ENCODE assay signal across 1 cellular context in genomic region chr6:1604347-1604990, GRCh38.
TF ChIP-seq lines count a peak whose summit lies in the region.

No MANE protein-coding gene starts in this region.

TF ChIP-seq in K562, 482 proteins besides CTCF, POLR2A, EP300 and RAD21 (continued from another document):
- peak; percentile 32; the same call in 1 of the 2 replicates for TF ChIP-seq E2F1 (CRISPR knock-in tag; IDR thresholded peaks at IDR 0.05)
- TF ChIP-seq E2F6 (IDR thresholded peaks at IDR 0.05; ENCODE audit: borderline replicate concordance in 1 of 2, extremely low read depth in 1 of 2, insufficient read depth in 1 of 2, insufficient read length in 1 of 2, low read depth in 1 of 2, low read length in 1 of 2, poor library complexity in 1 of 2, severe bottlenecking in 1 of 2): peak in 1 of 2 experiments; percentile 37
- peak; percentile 77; the same call in 1 of the 2 replicates for TF ChIP-seq RB1 (IDR thresholded peaks at IDR 0.05; ENCODE audit: low read depth)
- no peak for TF ChIP-seq HOMEZ (CRISPR knock-in tag; IDR thresholded peaks at IDR 0.05)
- TF ChIP-seq RBM14 (IDR thresholded peaks at IDR 0.05; ENCODE audit: borderline replicate concordance, insufficient read depth, low read depth, low read length): 0 out of 2 replicates have a peak, but pooled peaks have one; percentile 41
- TF ChIP-seq DEAF1 (CRISPR knock-in tag; IDR thresholded peaks at IDR 0.05): peak; percentile 94
- peak; percentile 39; the same call in 1 of the 2 replicates for TF ChIP-seq THAP12 (CRISPR knock-in tag; IDR thresholded peaks at IDR 0.05)
- 0 out of 2 replicates have a peak, but pooled peaks have one; percentile 56 for TF ChIP-seq XRCC5 (IDR thresholded peaks at IDR 0.05; ENCODE audit: low read depth, low read length)
- peak; percentile 96 for TF ChIP-seq SMC3 (conservative IDR thresholded peaks at IDR 0.05; ENCODE audit: insufficient read depth, low read depth, low read length)
- TF ChIP-seq ARID2 (IDR thresholded peaks at IDR 0.05): peak; percentile 26; the same call in 1 of the 2 replicates
- no peak for TF ChIP-seq MNT (conservative IDR thresholded peaks at IDR 0.05)
- peak in 1 of 2 experiments; percentile 50; a peak in 1 of 4 replicates for TF ChIP-seq MAZ (CRISPR knock-in tag; conservative IDR thresholded peaks at IDR 0.05 in 1 of 2, IDR thresholded peaks at IDR 0.05 in 1 of 2)
- peak; percentile 36; the same call in 1 of the 2 replicates for TF ChIP-seq SMAD4 (CRISPR knock-in tag; conservative IDR thresholded peaks at IDR 0.05)
- no peak for TF ChIP-seq ID3 (CRISPR knock-in tag; IDR thresholded peaks at IDR 0.05)
- TF ChIP-seq ID3 (tag; IDR thresholded peaks at IDR 0.05): 0 out of 2 replicates have a peak, but pooled peaks have one; percentile 37
- TF ChIP-seq ZBTB8A (IDR thresholded peaks at IDR 0.05; ENCODE audit: partially characterized antibody): no peak
- TF ChIP-seq ZNF76 (CRISPR knock-in tag; IDR thresholded peaks at IDR 0.05; ENCODE audit: borderline replicate concordance): 0 out of 2 replicates have a peak, but pooled peaks have one; percentile 16
- TF ChIP-seq CREM (IDR thresholded peaks at IDR 0.05; ENCODE audit: low read depth): 0 out of 2 replicates have a peak, but pooled peaks have one; percentile 16
- TF ChIP-seq ZBTB1 (CRISPR knock-in tag; IDR thresholded peaks at IDR 0.05; ENCODE audit: borderline replicate concordance, low read depth): 0 out of 2 replicates have a peak, but pooled peaks have one; percentile 30
- peak in 1 of 3 experiments; percentile 51 for TF ChIP-seq YY1 (IDR thresholded peaks at IDR 0.05; ENCODE audit: borderline replicate concordance in 1 of 3, control insufficient read depth in 1 of 3, extremely low read depth in 1 of 3, insufficient read depth in 3 of 3, insufficient read length in 1 of 3, insufficient replicate concordance in 2 of 3, low read depth in 1 of 3, low read length in 2 of 3)
